Comparison of ENCODE assay signal across 15 cellular contexts in the genomic region with DNA sequence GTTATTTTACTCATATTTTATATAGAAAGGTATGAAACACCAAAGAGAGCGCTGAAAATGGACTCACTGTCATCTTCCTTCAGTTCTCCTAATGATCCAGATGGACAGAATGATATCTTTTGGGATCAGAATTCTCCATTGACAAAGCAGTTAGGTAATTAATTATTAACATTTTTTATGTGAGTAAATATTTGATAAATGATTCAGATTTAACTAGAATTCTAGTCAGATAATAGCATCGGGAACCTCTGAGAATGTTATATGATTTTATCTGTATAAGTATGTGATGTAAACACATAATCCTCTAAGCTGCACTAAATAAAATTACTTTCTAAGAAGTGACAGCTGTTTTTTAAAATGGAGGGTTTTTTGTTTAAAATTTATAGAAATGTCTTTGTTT. TPM values are rescaled to one million over a fixed set of nuclear protein-coding genes. Genes with fewer than 3 reads are reported as not detected.
DNase-seq lines count a peak whose midpoint lies in the region; ATAC-seq, FAIRE-seq and TF ChIP-seq lines count a peak whose summit lies in the region.
"Had no signal": no experiment of that assay in that cellular context is flagged by ENCODE, and none has a peak within 500 bp of the region (broad histone marks: within the 10 kb centered on the region; RNA-seq: fewer than 3 reads in every experiment).

No MANE protein-coding gene starts in this region.

- POLR2A ChIA-PET in HepG2 (lab: Yijun Ruan, JAX) = no interaction called here

- H3K9me3 ChIP-seq in HepG2 (ENCODE audit: low read length) (no peaks in the 10 kb centered on the region), right lobe of liver (no peaks in the 10 kb centered on the region), iPS-20b (ENCODE audit: insufficient read depth, low read depth, low read length) (no peaks in the 10 kb centered on the region), uterus (no peaks in the 10 kb centered on the region)
- H3K9me3 ChIP-seq: esophagus squamous epithelium, lower lobe of right lung had no signal

- H3K4me3 ChIP-seq in HepG2 (replicated peaks in 1 of 3; ENCODE audit: insufficient read depth in 1 of 3, low read depth in 2 of 3, low read length in 3 of 3) (peak overlapping the region in 1 of 3 experiments; percentile 5; a peak in 1 of 6 replicates), right lobe of liver (no peak overlapping the region), iPS-20b (ENCODE audit: low read length) (peak overlapping the region; percentile 98; the same call in 1 of the 2 replicates), uterus (no peak overlapping the region)
- H3K4me3 ChIP-seq: lower lobe of right lung had no signal

- DNase-seq in HepG2 (ENCODE audit: low spot score) = no peak
- DNase-seq in right lobe of liver = no peak
- DNase-seq in RKO (ENCODE audit: low spot score) = peak; percentile 12
- no peak for DNase-seq in A172 (ENCODE audit: low spot score)
- DNase-seq in CD14-positive monocyte (ENCODE audit: low spot score) = no peak
- no peak for DNase-seq in uterus
- no peak for DNase-seq in DMS 273 (lab: John Stamatoyannopoulos, UW; ENCODE audit: unreplicated experiment)
- DNase-seq: activated CD4-positive, alpha-beta T cell treated with anti-CD3 and anti-CD28 coated beads, Interleukin-2, amount 50 U/mL, for 4 hours; esophagus squamous epithelium; lower lobe of right lung; NCI-H1105; T-helper 9 cell had no signal

- peaks cover 29% of the 10 kb centered on the region for H3K4me1 ChIP-seq in HepG2 (ENCODE audit: insufficient read depth, low read length)
- no peaks in the 10 kb centered on the region for H3K4me1 ChIP-seq in right lobe of liver
- 0 out of 2 replicates have a peak, but pooled peaks cover 3% of the 10 kb centered on the region for H3K4me1 ChIP-seq in iPS-20b (ENCODE audit: insufficient read depth, low read length)
- H3K4me1 ChIP-seq in uterus = no peaks in the 10 kb centered on the region

- CTCF ChIA-PET in HepG2 (lab: Yijun Ruan, JAX; ENCODE audit: low intra/inter-chr PET ratio, low total read pairs) = no interaction called here

- H3K9ac ChIP-seq in HepG2 (ENCODE audit: insufficient read depth, low read depth, low read length) (no peak overlapping the region), iPS-20b (ENCODE audit: low read depth, low read length) (no peak overlapping the region)

- in situ Hi-C loops in HepG2 (cut with HindIII; ENCODE audit: extremely low pct_ligation_motif_present, low pct_unique_long_range_greater_than_20kb) = no loop called here

- H3K36me3 Mint-ChIP-seq in CD14-positive monocyte = peaks cover 13 to 21% of the 10 kb centered on the region in 2 donors

- H3K27me3 ChIP-seq in HepG2 (ENCODE audit: control insufficient read depth in 1 of 2, insufficient read depth in 2 of 2, low read length in 2 of 2) (no peaks in the 10 kb centered on the region; a peak in 1 of 5 replicates), right lobe of liver (no peaks in the 10 kb centered on the region), iPS-20b (ENCODE audit: insufficient read depth, low read length) (no peaks in the 10 kb centered on the region), uterus (no peaks in the 10 kb centered on the region)
- H3K27me3 ChIP-seq: esophagus squamous epithelium had no signal

- no TSS peak for BruUV-seq in HepG2 (replicated peaks; lab: Mats Ljungman, UMichigan)

- no peak overlapping the region for H3K4me3 Mint-ChIP-seq in CD14-positive monocyte

- H3K79me2 ChIP-seq in HepG2 (ENCODE audit: insufficient read depth, low read length) = peaks cover 8% of the 10 kb centered on the region

- no peak overlapping the region for H3K27ac ChIP-seq in HepG2 (ENCODE audit: extremely low read length, insufficient read depth, low read length)
- no peak overlapping the region for H3K27ac ChIP-seq in right lobe of liver
- H3K27ac ChIP-seq in iPS-20b (ENCODE audit: low read length) = no peak overlapping the region
- no peak overlapping the region for H3K27ac ChIP-seq in uterus
- H3K27ac ChIP-seq: lower lobe of right lung had no signal

- WGBS in HepG2 (ENCODE audit: low lambda C conversion rate) = 85% methylated on average over 2 of the region's 2 CpGs
- 69% methylated on average over 2 of the region's 2 CpGs for WGBS in right lobe of liver (ENCODE audit: insufficient coverage, low coverage, low lambda C conversion rate, missing lambda C conversion rate)

- TF ChIP-seq POLR2A in HepG2 (IDR thresholded peaks at IDR 0.05; ENCODE audit: insufficient read depth in 1 of 2, low read depth in 2 of 2, low read length in 2 of 2) (no peak), right lobe of liver (IDR thresholded peaks at IDR 0.05) (no peak), uterus (IDR thresholded peaks at IDR 0.05) (no peak)

- FAIRE-seq in HepG2 (lab: Jason Lieb, UNC) = no peak
- FAIRE-seq: GM12892 had no signal

- H3K27ac Mint-ChIP-seq in CD14-positive monocyte = no peak overlapping the region

- TF ChIP-seq EP300 in HepG2 (IDR thresholded peaks at IDR 0.05; ENCODE audit: low read depth in 2 of 2, low read length in 2 of 2) (no peak), HepG2 (CRISPR knock-in tag; IDR thresholded peaks at IDR 0.05; ENCODE audit: borderline replicate concordance) (no peak)

- no peaks in the 10 kb centered on the region for H3K9me3 Mint-ChIP-seq in CD14-positive monocyte
- H3K9me3 Mint-ChIP-seq: activated T-helper 2 cell treated with anti-CD3 and anti-CD28 coated beads, Interferon-gamma antibody, Interleukin-2, Interleukin-4, amounts not matched to agents 10 μg/mL and 5 μg/mL and 100 μg/mL, durations not matched to agents 14 hours and 24 hours and 36 hours had no signal

- TF ChIP-seq RAD21 in HepG2 (CRISPR knock-in tag; IDR thresholded peaks at IDR 0.05) = no peak

- peaks cover 0 to 2% (median 0%) of the 10 kb centered on the region in 3 donors for H3K27me3 Mint-ChIP-seq in CD14-positive monocyte (ENCODE audit: low read depth in 3 of 3)

- H4K20me1 ChIP-seq in HepG2 (ENCODE audit: insufficient read depth, low read length) = no peaks in the 10 kb centered on the region

- intact Hi-C loops in HepG2 (cut with micrococcal nuclease; ENCODE audit: unreplicated experiment) = loop anchor here (5.0 to 10.0 kb wide), 2 partner anchors 74 to 967 kb away; no protein-coding TSS in a partner anchor
- intact Hi-C loops in right lobe of liver (cut with DNase I) = no loop called here
- intact Hi-C loops in CD14-positive monocyte (cut with micrococcal nuclease) = no loop called here
- intact Hi-C loops in uterus (cut with DNase I; ENCODE audit: low total_unique reads) = no loop called here

- ATAC-seq in HepG2 (no peak), right lobe of liver (no peak)
- ATAC-seq: lower lobe of right lung had no signal

- peaks cover 11% of the 10 kb centered on the region for H3K4me1 Mint-ChIP-seq in CD14-positive monocyte

- peak overlapping the region; percentile 68; the same call in 1 of the 2 replicates for H3K4me2 ChIP-seq in HepG2 (ENCODE audit: low read depth, low read length)

- H3K36me3 ChIP-seq in HepG2 (replicated peaks in 1 of 2; ENCODE audit: control insufficient read depth in 1 of 2, insufficient read depth in 2 of 2, low read length in 2 of 2) = peaks cover 0 to 13% of the 10 kb centered on the region in 2 experiments; a peak in 4 of 5 replicates
- H3K36me3 ChIP-seq in right lobe of liver = peaks cover 0 to 12% (median 0%) of the 10 kb centered on the region in 4 donors
- H3K36me3 ChIP-seq in iPS-20b (ENCODE audit: insufficient read depth, low read depth, low read length) = peaks cover 44% of the 10 kb centered on the region
- no peaks in the 10 kb centered on the region for H3K36me3 ChIP-seq in uterus

- no peak for TF ChIP-seq CTCF in HepG2 (CRISPR knock-in tag; IDR thresholded peaks at IDR 0.05)
- no peak for TF ChIP-seq CTCF in right lobe of liver (IDR thresholded peaks at IDR 0.05)
- TF ChIP-seq CTCF in CD14-positive monocyte (IDR thresholded peaks at IDR 0.05) = no peak
- TF ChIP-seq CTCF in uterus (IDR thresholded peaks at IDR 0.05) = no peak

- H2AFZ ChIP-seq in HepG2 (ENCODE audit: low read length) = no peak overlapping the region

TF ChIP-seq in HepG2, 621 proteins besides CTCF, POLR2A, EP300 and RAD21 (continues in another document):
- TF ChIP-seq ZNF143 (CRISPR knock-in tag; IDR thresholded peaks at IDR 0.05) = no peak
- no peak for TF ChIP-seq NR2F1 (CRISPR knock-in tag; IDR thresholded peaks at IDR 0.05)
- no peak for TF ChIP-seq ZNF556 (CRISPR knock-in tag; IDR thresholded peaks at IDR 0.05; ENCODE audit: borderline replicate concordance)
- no peak for TF ChIP-seq ZNF335 (CRISPR knock-in tag; IDR thresholded peaks at IDR 0.05)
- TF ChIP-seq ZSCAN21 (CRISPR knock-in tag; IDR thresholded peaks at IDR 0.05; ENCODE audit: borderline replicate concordance) = no peak
- TF ChIP-seq ZNF30 (CRISPR knock-in tag; IDR thresholded peaks at IDR 0.05) = no peak
- TF ChIP-seq NR2F6 (IDR thresholded peaks at IDR 0.05) = no peak
- no peak for TF ChIP-seq NR2F6 (CRISPR knock-in tag; IDR thresholded peaks at IDR 0.05)
- TF ChIP-seq HMGA1 (CRISPR knock-in tag; conservative IDR thresholded peaks at IDR 0.05) = no peak

RNA-seq across cellular contexts. Expression of gene ETAA1, which starts 2.0 kb away (rescaled TPM):
- total RNA-seq in HepG2 (2016; rRNA removed; fragmentation: Illumina TruSeq; extraction: Trizol) = 16.2 and 20.7 TPM in 2 replicates
- total RNA-seq in HepG2 (2016; cell fraction: cytosol; rRNA removed; fragmentation: Illumina TruSeq; extraction: Trizol; ENCODE audit: low read depth) = 3.1 and 3.3 TPM in 2 replicates
- 16.0 and 19.3 TPM in 2 replicates for total RNA-seq in HepG2 (2016; cell fraction: insoluble cytoplasmic fraction; rRNA removed; fragmentation: Illumina TruSeq; extraction: Trizol)
- total RNA-seq in HepG2 (2016; cell fraction: membrane; rRNA removed; fragmentation: Illumina TruSeq; extraction: Trizol) = 10.2 and 11.6 TPM in 2 replicates
- 24.3 and 25.2 TPM in 2 replicates for total RNA-seq in HepG2 (2016; cell fraction: nucleus; rRNA removed; fragmentation: Illumina TruSeq; extraction: Trizol)
- polyA plus RNA-seq in HepG2 (2011; rRNA removed) = 8.1 and 9.1 TPM in 2 replicates
- 2.8 and 4.6 TPM in 2 replicates for polyA plus RNA-seq in HepG2 (2011; cell fraction: cytosol; rRNA removed)
- polyA plus RNA-seq in HepG2 (2011; cell fraction: nucleus; rRNA removed) = 8.5 and 11.9 TPM in 2 replicates
- 8.3 and 12.7 TPM in 2 replicates for polyA plus RNA-seq in HepG2 (2012)
- polyA plus RNA-seq in HepG2 (2016; cell fraction: cytosol; fragmentation: Illumina TruSeq; extraction: Trizol; ENCODE audit: low read depth) = 2.2 and 2.4 TPM in 2 replicates
- 18.9 TPM in 2 replicates for polyA plus RNA-seq in HepG2 (2016; cell fraction: insoluble cytoplasmic fraction; fragmentation: Illumina TruSeq; extraction: Trizol; ENCODE audit: low read depth)
- 5.1 and 5.7 TPM in 2 replicates for polyA plus RNA-seq in HepG2 (2016; cell fraction: membrane; fragmentation: Illumina TruSeq; extraction: Trizol; ENCODE audit: low read depth)
- polyA plus RNA-seq in HepG2 (2016; cell fraction: nucleus; fragmentation: Illumina TruSeq; extraction: Trizol; ENCODE audit: insufficient read depth, low read depth) = 33.2 and 36.9 TPM in 2 replicates
- polyA minus RNA-seq in HepG2 (2011; rRNA and poly(A)+ RNA removed; ENCODE audit: low replicate concordance) = 1.9 and 3.6 TPM in 2 replicates
- 6.2 and 7.2 TPM in 2 replicates for polyA minus RNA-seq in HepG2 (2011; cell fraction: cytosol; rRNA and poly(A)+ RNA removed)
- polyA minus RNA-seq in HepG2 (2011; cell fraction: nucleus; rRNA and poly(A)+ RNA removed) = 44.2 and 53.8 TPM in 2 replicates
- total RNA-seq in right lobe of liver = 1 to 10 TPM; 2.8 to 8.0 (median 5.0) TPM
- total RNA-seq in A172 (2014; rRNA removed; shearing (Covaris generic)) = 29.4 and 42.1 TPM in 2 replicates
- polyA plus RNA-seq in CD14-positive monocyte = 1 to 10 TPM in 1 of 2 donors, under 1 TPM in 1; 0.78 to 1.7 TPM
- total RNA-seq in uterus = 10 to 100 TPM; 14.6 to 37.6 (median 21.6) TPM
